In genomic region chr5:6468104-6468503, GRCh38 we compare ENCODE assay signal across 18 cellular contexts. TPM values are rescaled to one million over a fixed set of nuclear protein-coding genes. Genes with fewer than 3 reads are reported as not detected.
"Had no signal": no experiment of that assay in that cellular context is flagged by ENCODE, and none has a peak within 500 bp of the region (broad histone marks: within the 10 kb centered on the region; RNA-seq: fewer than 3 reads in every experiment).

No MANE protein-coding gene starts in this region.

- H3K36me3 ChIP-seq: ovary, spleen had no signal

- H3K4me1 ChIP-seq: spleen, testis had no signal

- H3K4me3 ChIP-seq: ovary, spleen, testis had no signal

- DNase-seq: activated CD4-positive, alpha-beta T cell treated with anti-CD3 and anti-CD28 coated beads, Interleukin-2, amount 10 ng/mL, durations not matched to agents 24 days and 14 days; activated CD4-positive, CD25-positive, alpha-beta regulatory T cell; activated CD8-positive, alpha-beta T cell treated with anti-CD3 and anti-CD28 coated beads for 36 hours; activated naive CD4-positive, alpha-beta T cell; activated naive CD8-positive, alpha-beta T cell treated with anti-CD3 and anti-CD28 coated beads for 36 hours; activated T-cell treated with anti-CD3 and anti-CD28 coated beads, Interleukin-2, amount 50 U/mL, for 1 hour; amniotic stem cell; effector memory CD8-positive, alpha-beta T cell; islet precursor cell; left colon; ovary; spleen; stimulated activated CD4-positive, alpha-beta T cell treated with anti-CD3 and anti-CD28 coated beads, Interleukin-4, amount 100 ng/mL, for 4 hours; testis had no signal

- H3K27ac ChIP-seq: ovary, spleen, testis had no signal

- H3K9me3 ChIP-seq: ovary, testis had no signal

- ATAC-seq: activated CD8-positive, alpha-beta T cell treated with anti-CD3 and anti-CD28 coated beads for 36 hours; activated T-helper 17 cell treated with anti-CD3 and anti-CD28 coated beads, Interleukin-2, amount 50 U/mL, for 72 hours; effector memory CD8-positive, alpha-beta T cell; left colon; stimulated activated memory B cell treated with anti-CD40 and anti-IgM and Interleukin-4, amounts not matched to agents 10 μg/mL and 1 μg/mL and 100 μg/mL, for 72 hours had no signal

- H3K27me3 ChIP-seq: ovary, testis had no signal

RNA-seq across cellular contexts. Expression of gene UBE2QL1, which starts 19.4 kb away (rescaled TPM):
- total RNA-seq: activated CD8-positive, alpha-beta T cell treated with anti-CD3 and anti-CD28 coated beads for 36 hours; activated naive CD8-positive, alpha-beta T cell treated with anti-CD3 and anti-CD28 coated beads for 36 hours; activated T-helper 17 cell treated with anti-CD3 and anti-CD28 coated beads, Interleukin-2, amount 50 U/mL, for 72 hours; fibroblast of villous mesenchyme; glomerular endothelial cell had no signal
